ENCODE assay signal across 8 cellular contexts in the genomic region with DNA sequence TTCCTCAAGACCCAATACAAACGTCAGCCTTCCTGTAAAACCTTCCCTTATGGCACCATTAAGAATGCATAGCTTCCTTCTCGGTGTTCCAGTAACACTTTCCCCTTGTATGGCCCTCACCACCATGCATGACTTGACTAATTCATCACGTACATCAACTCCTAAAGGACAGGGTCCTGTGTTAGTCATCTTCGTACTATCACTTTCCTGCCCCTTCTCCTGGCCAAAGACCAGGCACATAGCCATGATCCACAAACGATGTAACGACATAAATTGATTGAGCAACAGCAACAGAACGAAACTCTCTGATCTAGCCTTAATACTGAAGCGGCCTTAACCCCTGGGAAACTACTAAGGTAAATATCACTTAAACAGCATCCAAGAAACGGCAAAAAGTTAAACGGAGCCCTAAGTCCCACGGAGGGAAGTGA. TPM values are rescaled to one million over a fixed set of nuclear protein-coding genes. Genes with fewer than 3 reads are reported as not detected.
A peak's percentile ranks its signal among the peaks of the same experiment; 100 is the strongest.
DNase-seq lines count a peak whose midpoint lies in the region; ATAC-seq and TF ChIP-seq lines count a peak whose summit lies in the region.

No MANE protein-coding gene starts in this region.

- H3K27me3 Mint-ChIP-seq in brain = peaks cover 11% of the 10 kb centered on the region

- peak overlapping the region; percentile 94 to 99 (median 97) for H3K4me3 Mint-ChIP-seq in brain

- peak overlapping the region; percentile 95 to 98 (median 96) for H3K27ac Mint-ChIP-seq in brain

- ATAC-seq in GM21360 (IDR thresholded peaks at IDR 0.05; ENCODE audit: unreplicated experiment) = peak; percentile 14

- peak overlapping the region; percentile 96 for H3K27ac ChIP-seq in C4-2B
- peak overlapping the region; percentile 76 for H3K27ac ChIP-seq in temporal lobe (ENCODE audit: low read depth, low read length)

- H3K4me1 Mint-ChIP-seq in brain = peaks cover 61% of the 10 kb centered on the region

- H3K9me3 Mint-ChIP-seq in brain = peaks cover 0 to 4% (median 0%) of the 10 kb centered on the region in 5 experiments

- TF ChIP-seq CTCF in C4-2B (conservative IDR thresholded peaks at IDR 0.05) (no peak), brain (conservative IDR thresholded peaks at IDR 0.05) (no peak)

- H3K36me3 Mint-ChIP-seq in brain = peaks cover 36% of the 10 kb centered on the region

- peak; percentile 3 for DNase-seq in NCI-H510A (lab: John Stamatoyannopoulos, UW)
- peak; percentile 27 for DNase-seq in left kidney (ENCODE audit: low read depth, low spot score)
- no peak for DNase-seq in globus pallidus (ENCODE audit: low spot score)
- DNase-seq in pons (ENCODE audit: low spot score) = no peak

RNA-seq across cellular contexts. Expression of gene PSMD12, which starts 0.6 kb away (rescaled TPM):
- 26.2 TPM for polyA plus RNA-seq in brain (ENCODE audit: insufficient read depth, low read depth, low replicate concordance)
- total RNA-seq in temporal lobe = 34.9 TPM

RNA-seq across cellular contexts. Expression of gene PITPNC1, which starts 11.3 kb away (rescaled TPM):
- 34.7 TPM for polyA plus RNA-seq in brain (ENCODE audit: insufficient read depth, low read depth, low replicate concordance)
- total RNA-seq in temporal lobe = 75.5 TPM

Comparison
In these comparisons a context has a peak if more than half of its experiments do, and no peak if none do; other contexts are left out.
1. DNase-seq: peak in NCI-H510A (single experiment) and left kidney (single experiment); none in globus pallidus (single experiment) and pons (single experiment).